ENCODE assay signal across 1 cellular context in the genomic region with DNA sequence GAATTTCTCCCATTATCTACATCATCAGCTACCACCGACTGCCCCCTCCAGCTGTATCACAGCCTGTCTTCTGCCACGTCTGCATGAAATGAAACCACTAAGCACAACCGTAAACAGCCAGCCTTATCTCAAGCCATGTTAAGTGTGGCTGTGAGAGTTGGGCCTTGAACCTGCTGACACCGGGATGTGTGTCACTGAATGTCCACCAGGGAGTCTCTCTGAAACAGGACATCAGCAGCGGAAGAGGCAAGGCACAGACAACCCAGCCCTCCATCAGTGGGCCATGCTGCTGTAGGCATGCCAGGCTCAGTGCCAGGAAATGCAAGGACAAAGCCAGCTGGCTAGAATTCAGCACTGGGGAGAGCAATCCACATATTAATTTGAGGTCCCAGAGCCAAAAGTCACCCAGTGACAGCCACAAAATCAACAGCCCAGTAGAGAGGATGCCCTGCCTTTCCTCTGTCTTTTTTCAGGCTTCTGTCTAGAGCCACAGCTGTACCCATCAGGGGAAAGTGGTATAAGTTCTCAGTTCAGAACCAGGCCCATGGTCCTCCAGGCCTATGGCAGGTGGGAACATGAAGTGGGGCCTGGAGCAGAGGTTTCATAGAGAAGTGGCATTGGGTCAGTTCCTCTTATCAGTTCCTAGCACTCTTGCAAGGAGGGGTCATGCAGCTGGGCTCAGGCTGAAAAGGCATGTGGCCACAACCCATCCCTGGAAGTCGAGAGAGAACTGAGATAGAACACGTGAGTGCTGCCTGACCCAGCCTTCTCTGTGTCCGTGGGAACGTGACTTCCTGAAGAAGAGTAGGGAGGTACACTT.
A peak's percentile ranks its signal among the peaks of the same experiment; 100 is the strongest.
TF ChIP-seq lines count a peak whose summit lies in the region.

No MANE protein-coding gene starts in this region.

TF ChIP-seq in K562, 482 proteins besides CTCF, POLR2A, EP300 and RAD21 (continued from another document and continues in another):
- TF ChIP-seq PREB (CRISPR knock-in tag; IDR thresholded peaks at IDR 0.05): no peak
- no peak for TF ChIP-seq PYGO2 (tag; IDR thresholded peaks at IDR 0.05)
- TF ChIP-seq, protein P1, sequence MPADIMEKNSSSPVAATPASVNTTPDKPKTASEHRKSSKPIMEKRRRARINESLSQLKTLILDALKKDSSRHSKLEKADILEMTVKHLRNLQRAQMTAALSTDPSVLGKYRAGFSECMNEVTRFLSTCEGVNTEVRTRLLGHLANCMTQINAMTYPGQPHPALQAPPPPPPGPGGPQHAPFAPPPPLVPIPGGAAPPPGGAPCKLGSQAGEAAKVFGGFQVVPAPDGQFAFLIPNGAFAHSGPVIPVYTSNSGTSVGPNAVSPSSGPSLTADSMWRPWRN (IDR thresholded peaks at IDR 0.05; ENCODE audit: low read depth): no peak; the same call in 1 of the 2 replicates
- no peak for TF ChIP-seq ZNF146 (CRISPR knock-in tag; IDR thresholded peaks at IDR 0.05; ENCODE audit: unreplicated experiment)
- TF ChIP-seq ZNF143 (CRISPR knock-in tag; IDR thresholded peaks at IDR 0.05): no peak
- TF ChIP-seq, protein P2, sequence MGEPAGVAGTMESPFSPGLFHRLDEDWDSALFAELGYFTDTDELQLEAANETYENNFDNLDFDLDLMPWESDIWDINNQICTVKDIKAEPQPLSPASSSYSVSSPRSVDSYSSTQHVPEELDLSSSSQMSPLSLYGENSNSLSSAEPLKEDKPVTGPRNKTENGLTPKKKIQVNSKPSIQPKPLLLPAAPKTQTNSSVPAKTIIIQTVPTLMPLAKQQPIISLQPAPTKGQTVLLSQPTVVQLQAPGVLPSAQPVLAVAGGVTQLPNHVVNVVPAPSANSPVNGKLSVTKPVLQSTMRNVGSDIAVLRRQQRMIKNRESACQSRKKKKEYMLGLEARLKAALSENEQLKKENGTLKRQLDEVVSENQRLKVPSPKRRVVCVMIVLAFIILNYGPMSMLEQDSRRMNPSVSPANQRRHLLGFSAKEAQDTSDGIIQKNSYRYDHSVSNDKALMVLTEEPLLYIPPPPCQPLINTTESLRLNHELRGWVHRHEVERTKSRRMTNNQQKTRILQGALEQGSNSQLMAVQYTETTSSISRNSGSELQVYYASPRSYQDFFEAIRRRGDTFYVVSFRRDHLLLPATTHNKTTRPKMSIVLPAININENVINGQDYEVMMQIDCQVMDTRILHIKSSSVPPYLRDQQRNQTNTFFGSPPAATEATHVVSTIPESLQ (CRISPR knock-in tag; IDR thresholded peaks at IDR 0.05): no peak
- no peak for TF ChIP-seq SAP30 (IDR thresholded peaks at IDR 0.05; ENCODE audit: borderline replicate concordance, insufficient read depth, low read depth, low read length, poor library complexity, severe bottlenecking)
- TF ChIP-seq L3MBTL2 (IDR thresholded peaks at IDR 0.05): peak; percentile 90
- TF ChIP-seq, protein P3, sequence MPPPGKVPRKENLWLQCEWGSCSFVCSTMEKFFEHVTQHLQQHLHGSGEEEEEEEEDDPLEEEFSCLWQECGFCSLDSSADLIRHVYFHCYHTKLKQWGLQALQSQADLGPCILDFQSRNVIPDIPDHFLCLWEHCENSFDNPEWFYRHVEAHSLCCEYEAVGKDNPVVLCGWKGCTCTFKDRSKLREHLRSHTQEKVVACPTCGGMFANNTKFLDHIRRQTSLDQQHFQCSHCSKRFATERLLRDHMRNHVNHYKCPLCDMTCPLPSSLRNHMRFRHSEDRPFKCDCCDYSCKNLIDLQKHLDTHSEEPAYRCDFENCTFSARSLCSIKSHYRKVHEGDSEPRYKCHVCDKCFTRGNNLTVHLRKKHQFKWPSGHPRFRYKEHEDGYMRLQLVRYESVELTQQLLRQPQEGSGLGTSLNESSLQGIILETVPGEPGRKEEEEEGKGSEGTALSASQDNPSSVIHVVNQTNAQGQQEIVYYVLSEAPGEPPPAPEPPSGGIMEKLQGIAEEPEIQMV (tag; conservative IDR thresholded peaks at IDR 0.05; ENCODE audit: low read depth): no peak
- TF ChIP-seq CBX8 (IDR thresholded peaks at IDR 0.05; ENCODE audit: borderline replicate concordance, extremely low read depth, low read depth, low read length, poor library complexity, severe bottlenecking): no peak
- TF ChIP-seq, protein P4, sequence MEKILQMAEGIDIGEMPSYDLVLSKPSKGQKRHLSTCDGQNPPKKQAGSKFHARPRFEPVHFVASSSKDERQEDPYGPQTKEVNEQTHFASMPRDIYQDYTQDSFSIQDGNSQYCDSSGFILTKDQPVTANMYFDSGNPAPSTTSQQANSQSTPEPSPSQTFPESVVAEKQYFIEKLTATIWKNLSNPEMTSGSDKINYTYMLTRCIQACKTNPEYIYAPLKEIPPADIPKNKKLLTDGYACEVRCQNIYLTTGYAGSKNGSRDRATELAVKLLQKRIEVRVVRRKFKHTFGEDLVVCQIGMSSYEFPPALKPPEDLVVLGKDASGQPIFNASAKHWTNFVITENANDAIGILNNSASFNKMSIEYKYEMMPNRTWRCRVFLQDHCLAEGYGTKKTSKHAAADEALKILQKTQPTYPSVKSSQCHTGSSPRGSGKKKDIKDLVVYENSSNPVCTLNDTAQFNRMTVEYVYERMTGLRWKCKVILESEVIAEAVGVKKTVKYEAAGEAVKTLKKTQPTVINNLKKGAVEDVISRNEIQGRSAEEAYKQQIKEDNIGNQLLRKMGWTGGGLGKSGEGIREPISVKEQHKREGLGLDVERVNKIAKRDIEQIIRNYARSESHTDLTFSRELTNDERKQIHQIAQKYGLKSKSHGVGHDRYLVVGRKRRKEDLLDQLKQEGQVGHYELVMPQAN (IDR thresholded peaks at IDR 0.05; ENCODE audit: borderline replicate concordance): no peak
- no peak for TF ChIP-seq PCBP1 (IDR thresholded peaks at IDR 0.05; ENCODE audit: low read depth, low read length, poor library complexity, severe bottlenecking)
- TF ChIP-seq ZNF778 (CRISPR knock-in tag; IDR thresholded peaks at IDR 0.05): no peak
- TF ChIP-seq RBM15 (IDR thresholded peaks at IDR 0.05; ENCODE audit: insufficient read depth, low read length): no peak
- peak; percentile 26 for TF ChIP-seq NFIC (IDR thresholded peaks at IDR 0.05)
- TF ChIP-seq ZC3H11A (IDR thresholded peaks at IDR 0.05; ENCODE audit: low read depth, low read length): no peak
- no peak; the same call in 1 of the 2 replicates for TF ChIP-seq ZNF583 (CRISPR knock-in tag; IDR thresholded peaks at IDR 0.05)
- TF ChIP-seq TOE1 (IDR thresholded peaks at IDR 0.05; ENCODE audit: borderline replicate concordance): no peak
- TF ChIP-seq TOE1 (CRISPR knock-in tag; IDR thresholded peaks at IDR 0.05; ENCODE audit: borderline replicate concordance, low read depth): no peak
- no peak for TF ChIP-seq ZNF232 (CRISPR knock-in tag; IDR thresholded peaks at IDR 0.05)
- no peak for TF ChIP-seq TSC22D4 (tag; IDR thresholded peaks at IDR 0.05)
- no peak for TF ChIP-seq ETV1 (tag; conservative IDR thresholded peaks at IDR 0.05; ENCODE audit: low read depth)
- no peak for TF ChIP-seq CBX2 (IDR thresholded peaks at IDR 0.05; ENCODE audit: insufficient read depth, low read length, poor library complexity, severe bottlenecking)
- peak; percentile 84 to 93 for TF ChIP-seq FOXK2 (conservative IDR thresholded peaks at IDR 0.05 in 1 of 2, IDR thresholded peaks at IDR 0.05 in 1 of 2; ENCODE audit: low read depth in 2 of 2)
- peak in 2 of 3 experiments; percentile 39 to 84 for TF ChIP-seq YY1 (IDR thresholded peaks at IDR 0.05; ENCODE audit: borderline replicate concordance in 1 of 3, control insufficient read depth in 1 of 3, extremely low read depth in 1 of 3, insufficient read depth in 3 of 3, insufficient read length in 1 of 3, insufficient replicate concordance in 2 of 3, low read depth in 1 of 3, low read length in 2 of 3)
- TF ChIP-seq, protein P5, sequence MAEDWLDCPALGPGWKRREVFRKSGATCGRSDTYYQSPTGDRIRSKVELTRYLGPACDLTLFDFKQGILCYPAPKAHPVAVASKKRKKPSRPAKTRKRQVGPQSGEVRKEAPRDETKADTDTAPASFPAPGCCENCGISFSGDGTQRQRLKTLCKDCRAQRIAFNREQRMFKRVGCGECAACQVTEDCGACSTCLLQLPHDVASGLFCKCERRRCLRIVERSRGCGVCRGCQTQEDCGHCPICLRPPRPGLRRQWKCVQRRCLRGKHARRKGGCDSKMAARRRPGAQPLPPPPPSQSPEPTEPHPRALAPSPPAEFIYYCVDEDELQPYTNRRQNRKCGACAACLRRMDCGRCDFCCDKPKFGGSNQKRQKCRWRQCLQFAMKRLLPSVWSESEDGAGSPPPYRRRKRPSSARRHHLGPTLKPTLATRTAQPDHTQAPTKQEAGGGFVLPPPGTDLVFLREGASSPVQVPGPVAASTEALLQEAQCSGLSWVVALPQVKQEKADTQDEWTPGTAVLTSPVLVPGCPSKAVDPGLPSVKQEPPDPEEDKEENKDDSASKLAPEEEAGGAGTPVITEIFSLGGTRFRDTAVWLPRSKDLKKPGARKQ (CRISPR knock-in tag; IDR thresholded peaks at IDR 0.05): no peak
- no peak for TF ChIP-seq FOXP1 (CRISPR knock-in tag; IDR thresholded peaks at IDR 0.05)
- TF ChIP-seq NEUROD1 (IDR thresholded peaks at IDR 0.05; ENCODE audit: borderline replicate concordance, low read depth, low read length, partially characterized antibody): no peak
- TF ChIP-seq BCL6 (CRISPR knock-in tag; IDR thresholded peaks at IDR 0.05): no peak
- TF ChIP-seq PHF8 (IDR thresholded peaks at IDR 0.05; ENCODE audit: borderline replicate concordance, low read length): no peak; the same call in 1 of the 2 replicates
- TF ChIP-seq DDX20 (tag; IDR thresholded peaks at IDR 0.05; ENCODE audit: low read depth): no peak
- TF ChIP-seq ZNF766 (CRISPR knock-in tag; conservative IDR thresholded peaks at IDR 0.05): peak; percentile 97
- TF ChIP-seq ZNF408 (CRISPR knock-in tag; IDR thresholded peaks at IDR 0.05; ENCODE audit: low read depth): no peak
- TF ChIP-seq RFX1 (IDR thresholded peaks at IDR 0.05): no peak
- TF ChIP-seq ZZZ3 (IDR thresholded peaks at IDR 0.05): no peak
- TF ChIP-seq NFATC3 (IDR thresholded peaks at IDR 0.05): no peak
- TF ChIP-seq ZFPM2 (CRISPR knock-in tag; IDR thresholded peaks at IDR 0.05): no peak
- TF ChIP-seq ZNF436 (CRISPR knock-in tag; IDR thresholded peaks at IDR 0.05): no peak
- no peak for TF ChIP-seq GABPB2 (CRISPR knock-in tag; conservative IDR thresholded peaks at IDR 0.05)
- no peak for TF ChIP-seq BCOR (IDR thresholded peaks at IDR 0.05)
- TF ChIP-seq, protein P6, sequence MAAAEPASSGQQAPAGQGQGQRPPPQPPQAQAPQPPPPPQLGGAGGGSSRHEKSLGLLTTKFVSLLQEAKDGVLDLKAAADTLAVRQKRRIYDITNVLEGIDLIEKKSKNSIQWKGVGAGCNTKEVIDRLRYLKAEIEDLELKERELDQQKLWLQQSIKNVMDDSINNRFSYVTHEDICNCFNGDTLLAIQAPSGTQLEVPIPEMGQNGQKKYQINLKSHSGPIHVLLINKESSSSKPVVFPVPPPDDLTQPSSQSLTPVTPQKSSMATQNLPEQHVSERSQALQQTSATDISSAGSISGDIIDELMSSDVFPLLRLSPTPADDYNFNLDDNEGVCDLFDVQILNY (CRISPR knock-in tag; IDR thresholded peaks at IDR 0.05): no peak
- no peak for TF ChIP-seq TFE3 (CRISPR knock-in tag; IDR thresholded peaks at IDR 0.05)
- peak; percentile 39 for TF ChIP-seq CCNT2 (IDR thresholded peaks at IDR 0.05; ENCODE audit: borderline replicate concordance, extremely low read depth, insufficient read length, low read depth, low read length)
- no peak for TF ChIP-seq HNRNPUL1 (IDR thresholded peaks at IDR 0.05; ENCODE audit: low read length)
- TF ChIP-seq HOMEZ (CRISPR knock-in tag; IDR thresholded peaks at IDR 0.05): no peak
- no peak for TF ChIP-seq ARID3A (IDR thresholded peaks at IDR 0.05; ENCODE audit: borderline replicate concordance, low read depth, low read length)
- TF ChIP-seq ESRRB (CRISPR knock-in tag; IDR thresholded peaks at IDR 0.05; ENCODE audit: borderline replicate concordance): no peak
- TF ChIP-seq CEBPG (CRISPR knock-in tag; IDR thresholded peaks at IDR 0.05): no peak
- no peak for TF ChIP-seq CEBPG (tag; conservative IDR thresholded peaks at IDR 0.05 in 1 of 2, IDR thresholded peaks at IDR 0.05 in 1 of 2)
- TF ChIP-seq KLF13 (tag; IDR thresholded peaks at IDR 0.05; ENCODE audit: borderline replicate concordance, low read depth): no peak
